ENCODE assay signal across 25 cellular contexts in the genomic region with DNA sequence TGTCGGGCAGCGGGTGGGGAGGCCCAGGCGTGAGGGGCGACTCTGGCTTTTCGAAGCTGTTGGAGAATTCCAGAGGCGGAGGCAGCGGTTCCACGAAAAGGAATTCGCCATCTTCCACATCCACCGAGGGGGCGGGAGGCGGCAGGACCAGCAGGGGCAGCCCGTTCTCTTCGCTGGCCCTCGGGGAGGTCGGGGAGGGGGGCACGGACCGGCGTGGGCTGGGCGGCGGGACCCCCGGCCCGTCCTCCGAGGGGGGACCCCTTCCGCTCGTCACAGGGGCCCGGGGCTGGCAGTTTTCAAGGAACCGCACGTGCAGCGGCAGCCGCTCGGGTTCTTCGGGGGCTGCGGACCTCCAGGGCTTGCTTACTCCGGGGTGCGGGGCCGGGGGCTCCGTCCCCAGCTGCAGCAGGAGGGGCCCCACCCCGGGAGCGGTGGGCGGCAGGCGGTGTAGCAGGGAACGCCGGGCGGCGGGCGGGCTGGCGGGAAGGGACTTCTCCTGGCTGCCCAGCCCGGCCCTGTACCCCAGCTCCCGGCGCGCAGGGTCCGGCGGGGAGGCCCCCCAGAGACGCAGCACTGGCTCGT. TPM values are rescaled to one million over a fixed set of nuclear protein-coding genes. Genes with fewer than 3 reads are reported as not detected.
"Had no signal": no experiment of that assay in that cellular context is flagged by ENCODE, and none has a peak within 500 bp of the region (broad histone marks: within the 10 kb centered on the region; RNA-seq: fewer than 3 reads in every experiment).

No MANE protein-coding gene starts in this region.

- H3K9me3 Mint-ChIP-seq: activated naive CD8-positive, alpha-beta T cell treated with anti-CD3 and anti-CD28 coated beads for 36 hours; activated T-cell treated with anti-CD3 and anti-CD28 coated beads, Interleukin-2, amount 50 U/mL, for 4 hours; activated T-helper 2 cell treated with anti-CD3 and anti-CD28 coated beads, Interferon-gamma antibody, Interleukin-2, Interleukin-4, amounts not matched to agents 10 μg/mL and 5 μg/mL and 100 μg/mL, durations not matched to agents 14 hours and 24 hours and 36 hours; natural killer cell; stimulated activated effector memory CD8-positive, alpha-beta T cell treated with anti-CD3 and anti-CD28 coated beads, Interleukin-12 subunit alpha, Interleukin-12 subunit beta, amount 100 ng/mL, for 72 hours; stimulated activated naive CD8-positive, alpha-beta T cell treated with anti-CD3 and anti-CD28 coated beads, Interleukin-15, amount 100 ng/mL, for 72 hours had no signal

- DNase-seq: activated CD4-positive, alpha-beta T cell treated with anti-CD3 and anti-CD28 coated beads for 4 hours; activated CD4-positive, alpha-beta T cell treated with anti-CD3 and anti-CD28 coated beads, Interleukin-2, amount 50 U/mL, for 48 hours; activated CD4-positive, CD25-positive, alpha-beta regulatory T cell; activated CD8-positive, alpha-beta memory T cell treated with anti-CD3 and anti-CD28 coated beads, Interleukin-2, amount 50 U/mL, for 48 hours; activated naive CD4-positive, alpha-beta T cell treated with Interleukin-2 at 50 U/mL for 16 hours; activated naive CD8-positive, alpha-beta T cell treated with anti-CD3 and anti-CD28 coated beads for 36 hours; activated T-cell treated with anti-CD3 and anti-CD28 coated beads, Interleukin-2, amount 50 U/mL, for 4 hours; colonic mucosa; left ventricle myocardium superior; mammary epithelial cell; midbrain; natural killer cell; right lobe of liver; stimulated activated CD4-positive, alpha-beta T cell treated with anti-CD3 and anti-CD28 coated beads, Interleukin-2, amount 100 ng/mL, for 24 hours; stimulated activated naive CD8-positive, alpha-beta T cell treated with anti-CD3 and anti-CD28 coated beads, Interleukin-15, amount 100 ng/mL, for 72 hours; T1000; transverse colon had no signal

- H3K9me3 ChIP-seq: breast epithelium, colonic mucosa, right lobe of liver, transverse colon had no signal

- H3K36me3 Mint-ChIP-seq: activated naive CD8-positive, alpha-beta T cell treated with anti-CD3 and anti-CD28 coated beads for 36 hours; natural killer cell; stimulated activated effector memory CD8-positive, alpha-beta T cell treated with anti-CD3 and anti-CD28 coated beads, Interleukin-12 subunit alpha, Interleukin-12 subunit beta, amount 100 ng/mL, for 72 hours had no signal

- H3K4me3 Mint-ChIP-seq: activated naive CD8-positive, alpha-beta T cell treated with anti-CD3 and anti-CD28 coated beads for 36 hours; activated T-cell treated with anti-CD3 and anti-CD28 coated beads, Interleukin-2, amount 50 U/mL, for 4 hours; natural killer cell; stimulated activated effector memory CD8-positive, alpha-beta T cell treated with anti-CD3 and anti-CD28 coated beads, Interleukin-12 subunit alpha, Interleukin-12 subunit beta, amount 100 ng/mL, for 72 hours had no signal

- H3K36me3 ChIP-seq: breast epithelium, colonic mucosa, right lobe of liver, transverse colon had no signal

- H3K4me3 ChIP-seq: colonic mucosa, right lobe of liver, skin epidermis, transverse colon had no signal

- H3K27ac ChIP-seq: breast epithelium, colonic mucosa, right lobe of liver, skin epidermis, transverse colon had no signal

- H3K27ac Mint-ChIP-seq: activated naive CD8-positive, alpha-beta T cell treated with anti-CD3 and anti-CD28 coated beads for 36 hours; activated T-helper 2 cell treated with anti-CD3 and anti-CD28 coated beads, Interferon-gamma antibody, Interleukin-2, Interleukin-4, amounts not matched to agents 10 μg/mL and 5 μg/mL and 100 μg/mL, durations not matched to agents 14 hours and 24 hours and 36 hours; natural killer cell; stimulated activated effector memory CD8-positive, alpha-beta T cell treated with anti-CD3 and anti-CD28 coated beads, Interleukin-12 subunit alpha, Interleukin-12 subunit beta, amount 100 ng/mL, for 72 hours; stimulated activated naive CD8-positive, alpha-beta T cell treated with anti-CD3 and anti-CD28 coated beads, Interleukin-15, amount 100 ng/mL, for 72 hours had no signal

- H3K4me1 Mint-ChIP-seq: natural killer cell; stimulated activated effector memory CD8-positive, alpha-beta T cell treated with anti-CD3 and anti-CD28 coated beads, Interleukin-12 subunit alpha, Interleukin-12 subunit beta, amount 100 ng/mL, for 72 hours; stimulated activated naive CD8-positive, alpha-beta T cell treated with anti-CD3 and anti-CD28 coated beads, Interleukin-15, amount 100 ng/mL, for 72 hours had no signal

- H3K4me1 ChIP-seq: colonic mucosa, right lobe of liver had no signal

- ATAC-seq: activated T-cell treated with anti-CD3 and anti-CD28 coated beads, Interleukin-2, amount 50 U/mL, for 4 hours; left ventricle myocardium superior; natural killer cell; right lobe of liver; stimulated activated effector memory CD8-positive, alpha-beta T cell treated with anti-CD3 and anti-CD28 coated beads, Interleukin-12 subunit alpha, Interleukin-12 subunit beta, amount 100 ng/mL, for 72 hours; stimulated activated naive CD8-positive, alpha-beta T cell treated with anti-CD3 and anti-CD28 coated beads, Interleukin-15, amount 100 ng/mL, for 72 hours had no signal

RNA-seq across cellular contexts. Expression of gene C19orf81, which starts 18.0 kb away (rescaled TPM):
- total RNA-seq: activated T-helper 2 cell treated with anti-CD3 and anti-CD28 coated beads, Interferon-gamma antibody, Interleukin-2, Interleukin-4, amounts not matched to agents 10 μg/mL and 5 μg/mL and 100 μg/mL, durations not matched to agents 14 hours and 24 hours and 36 hours; breast epithelium; colonic mucosa; fibroblast of villous mesenchyme; mammary epithelial cell; natural killer cell; right lobe of liver; T-helper 1 cell treated with Interleukin-12 subunit alpha and Interleukin-12 subunit beta and Interleukin-4 antibody, amounts not matched to agents 30 ng/mL and 1 ng/mL, for 36 hours; transverse colon had no signal
- polyA plus RNA-seq: mammary epithelial cell had no signal

RNA-seq across cellular contexts. Expression of gene SYT3, which starts 27.6 kb away (rescaled TPM):
- total RNA-seq: activated T-helper 2 cell treated with anti-CD3 and anti-CD28 coated beads, Interferon-gamma antibody, Interleukin-2, Interleukin-4, amounts not matched to agents 10 μg/mL and 5 μg/mL and 100 μg/mL, durations not matched to agents 14 hours and 24 hours and 36 hours; epithelial cell of proximal tubule; fibroblast of villous mesenchyme; mammary epithelial cell; natural killer cell; right lobe of liver; T-helper 1 cell treated with Interleukin-12 subunit alpha and Interleukin-12 subunit beta and Interleukin-4 antibody, amounts not matched to agents 30 ng/mL and 1 ng/mL, for 36 hours had no signal
- polyA plus RNA-seq: mammary epithelial cell had no signal

RNA-seq across cellular contexts. Expression of gene SHANK1, which starts 52.3 kb away (rescaled TPM):
- total RNA-seq: activated CD8-positive, alpha-beta memory T cell treated with anti-CD3 and anti-CD28 coated beads for 36 hours; activated T-helper 2 cell treated with anti-CD3 and anti-CD28 coated beads, Interferon-gamma antibody, Interleukin-2, Interleukin-4, amounts not matched to agents 10 μg/mL and 5 μg/mL and 100 μg/mL, durations not matched to agents 14 hours and 24 hours and 36 hours; T-helper 1 cell treated with Interleukin-12 subunit alpha and Interleukin-12 subunit beta and Interleukin-4 antibody, amounts not matched to agents 30 ng/mL and 1 ng/mL, for 36 hours had no signal
